25 cellular contexts compared by ENCODE assay signal in genomic region chr15:57849332-57849731, GRCh38.
DNase-seq lines count a peak whose midpoint lies in the region; ATAC-seq and TF ChIP-seq lines count a peak whose summit lies in the region.
"Had no signal": no experiment of that assay in that cellular context is flagged by ENCODE, and none has a peak within 500 bp of the region (broad histone marks: within the 10 kb centered on the region; RNA-seq: fewer than 3 reads in every experiment).

No MANE protein-coding gene starts in this region.

- intact Hi-C loops in activated CD4-positive, alpha-beta T cell treated with anti-CD3 and anti-CD28 coated beads for 36 hours (cut with DNase I, micrococcal nuclease): no loop called here
- intact Hi-C loops in activated CD4-positive, alpha-beta T cell treated with anti-CD3 and anti-CD28 coated beads, Interleukin-2, amount 10 ng/mL, durations not matched to agents 24 days and 14 days (cut with micrococcal nuclease): no loop called here

- H3K4me1 Mint-ChIP-seq in activated CD4-positive, alpha-beta T cell treated with anti-CD3 and anti-CD28 coated beads for 36 hours: peaks cover 8% of the 10 kb centered on the region
- H3K4me1 Mint-ChIP-seq in activated CD4-positive, alpha-beta T cell treated with anti-CD3 and anti-CD28 coated beads, Interleukin-2, amount 10 ng/mL, durations not matched to agents 24 days and 14 days: no peaks in the 10 kb centered on the region
- no peaks in the 10 kb centered on the region for H3K4me1 Mint-ChIP-seq in activated T-helper 17 cell treated with anti-CD3 and anti-CD28 coated beads, Interleukin-2, amount 50 U/mL, for 72 hours
- peaks cover 0 to 5% of the 10 kb centered on the region in 2 experiments; a peak in 1 of 4 replicates for H3K4me1 Mint-ChIP-seq in H9
- H3K4me1 Mint-ChIP-seq: CD4-positive, alpha-beta memory T cell had no signal

- H2AK5ac ChIP-seq in H9 (ENCODE audit: insufficient read length, low read length): no peak overlapping the region

- H3K4me3 ChIP-seq in retinal pigment epithelial cell (ENCODE audit: low read length): no peak overlapping the region
- H3K4me3 ChIP-seq: BLaER1 treated with 17β-estradiol and CSF1 and Interleukin-3, amounts not matched to agents 10 nM and 100 nM; K562 had no signal

- no peaks in the 10 kb centered on the region for H3K4me1 ChIP-seq in H9 (ENCODE audit: insufficient read depth, low read length)
- H3K4me1 ChIP-seq: BLaER1 treated with 17β-estradiol and CSF1 and Interleukin-3, amounts not matched to agents 10 nM and 100 nM had no signal

- H2BK5ac ChIP-seq in H9 (ENCODE audit: insufficient read length, low read length): no peak overlapping the region

- H3K56ac ChIP-seq in H9 (ENCODE audit: insufficient read length, low read depth, low read length): no peak overlapping the region

- H4K91ac ChIP-seq in H9 (ENCODE audit: insufficient read length, low read depth, low read length): no peak overlapping the region

- no peak overlapping the region for H3K14ac ChIP-seq in H9 (ENCODE audit: insufficient read depth, low read length)

- H3K9me3 ChIP-seq in H9 (ENCODE audit: control insufficient read depth, low read depth, low read length): no peaks in the 10 kb centered on the region
- H3K9me3 ChIP-seq: BLaER1 treated with 17β-estradiol and CSF1 and Interleukin-3, amounts not matched to agents 10 nM and 100 nM had no signal

- H3K4me2 ChIP-seq in H9 (ENCODE audit: insufficient read depth, insufficient read length, low read length): no peak overlapping the region
- H3K4me2 ChIP-seq: BLaER1 treated with 17β-estradiol and CSF1 and Interleukin-3, amounts not matched to agents 10 nM and 100 nM had no signal

- no peak overlapping the region for H3K4ac ChIP-seq in H9 (ENCODE audit: low read depth, low read length)

- POLR2A ChIA-PET in activated CD4-positive, alpha-beta T cell treated with anti-CD3 and anti-CD28 coated beads for 36 hours (lab: Charles Lee): no interaction called here

- H2BK20ac ChIP-seq in H9 (ENCODE audit: low read depth, low read length, poor library complexity, severe bottlenecking): no peak overlapping the region

- H3K23ac ChIP-seq in H9 (ENCODE audit: insufficient read length, low read depth, low read length): no peak overlapping the region

- no peak for TF ChIP-seq CTCF in retinal pigment epithelial cell (conservative IDR thresholded peaks at IDR 0.05; ENCODE audit: low read depth, low read length)
- TF ChIP-seq CTCF in H9 (conservative IDR thresholded peaks at IDR 0.05): no peak

- no peak overlapping the region for H3K18ac ChIP-seq in H9 (ENCODE audit: insufficient read length, low read depth, low read length)

- CTCF ChIA-PET in activated CD4-positive, alpha-beta T cell treated with anti-CD3 and anti-CD28 coated beads for 36 hours (lab: Charles Lee): interaction anchor here (0.6 to 3.5 kb wide), 3 partner anchors 11 to 82 kb away, joined by 3 to 24 read pairs (median 3); no protein-coding TSS in a partner anchor

- ATAC-seq in activated CD4-positive, alpha-beta T cell treated with anti-CD3 and anti-CD28 coated beads for 36 hours: peak; percentile 78
- ATAC-seq in activated T-helper 17 cell treated with anti-CD3 and anti-CD28 coated beads, Interleukin-2, amount 50 U/mL, for 72 hours (replicated peaks): peak; percentile 39
- no peak for ATAC-seq in GM18519 (IDR thresholded peaks at IDR 0.05; ENCODE audit: low FRiP score, unreplicated experiment)
- ATAC-seq in HG02763 (IDR thresholded peaks at IDR 0.05; ENCODE audit: unreplicated experiment): no peak
- ATAC-seq: K562, Panc1, SK-N-SH treated with all-trans-retinoic acid at 6 μM for 48 hours had no signal

- H3K4me3 Mint-ChIP-seq in activated CD4-positive, alpha-beta T cell treated with anti-CD3 and anti-CD28 coated beads for 36 hours: no peak overlapping the region
- no peak overlapping the region for H3K4me3 Mint-ChIP-seq in activated CD4-positive, alpha-beta T cell treated with anti-CD3 and anti-CD28 coated beads, Interleukin-2, amount 10 ng/mL, durations not matched to agents 24 days and 14 days
- H3K4me3 Mint-ChIP-seq in activated T-helper 17 cell treated with anti-CD3 and anti-CD28 coated beads, Interleukin-2, amount 50 U/mL, for 72 hours: no peak overlapping the region
- no peak overlapping the region for H3K4me3 Mint-ChIP-seq in H9
- H3K4me3 Mint-ChIP-seq: CD4-positive, alpha-beta memory T cell; HFFc6 had no signal

- H2AFZ ChIP-seq in H9 (ENCODE audit: low read length): no peak overlapping the region

- no peak overlapping the region for H3K27ac Mint-ChIP-seq in activated CD4-positive, alpha-beta T cell treated with anti-CD3 and anti-CD28 coated beads for 36 hours
- H3K27ac Mint-ChIP-seq in activated CD4-positive, alpha-beta T cell treated with anti-CD3 and anti-CD28 coated beads, Interleukin-2, amount 10 ng/mL, durations not matched to agents 24 days and 14 days: no peak overlapping the region
- no peak overlapping the region for H3K27ac Mint-ChIP-seq in activated T-helper 17 cell treated with anti-CD3 and anti-CD28 coated beads, Interleukin-2, amount 50 U/mL, for 72 hours
- H3K27ac Mint-ChIP-seq in H9: no peak overlapping the region
- H3K27ac Mint-ChIP-seq: CD4-positive, alpha-beta memory T cell; HFFc6 had no signal

- H4K8ac ChIP-seq in H9 (replicated peaks; ENCODE audit: insufficient read length, low read depth, low read length): no peak overlapping the region

- no peak for DNase-seq in activated CD4-positive, alpha-beta T cell treated with anti-CD3 and anti-CD28 coated beads for 36 hours
- DNase-seq in activated CD4-positive, alpha-beta T cell treated with anti-CD3 and anti-CD28 coated beads, Interleukin-2, amount 10 ng/mL, durations not matched to agents 24 days and 14 days: no peak
- peak; percentile 46 for DNase-seq in ELR (ENCODE audit: low read depth)
- DNase-seq in retinal pigment epithelial cell (ENCODE audit: low read depth): peak; percentile 23
- no peak for DNase-seq in H9
- DNase-seq: CD4-positive, alpha-beta memory T cell; GDM1; H7; HFFc6; NCI-H1105; NCI-H146; NCI-H2029; NCI-H226; NCI-H510A treated with DMSO at 0.1 percent for 48 hours; NCI-H748 treated with DMSO at 0.1 percent for 48 hours; NK-92 treated with Interleukin-12 subunit alpha and Interleukin-12 subunit beta, amount 100 ng/mL, for 24 hours; SIG-M5 had no signal

- peaks cover 16% of the 10 kb centered on the region for H3K27me3 Mint-ChIP-seq in activated CD4-positive, alpha-beta T cell treated with anti-CD3 and anti-CD28 coated beads for 36 hours
- peaks cover 28% of the 10 kb centered on the region for H3K27me3 Mint-ChIP-seq in activated CD4-positive, alpha-beta T cell treated with anti-CD3 and anti-CD28 coated beads, Interleukin-2, amount 10 ng/mL, durations not matched to agents 24 days and 14 days
- peaks cover 42% of the 10 kb centered on the region for H3K27me3 Mint-ChIP-seq in activated T-helper 17 cell treated with anti-CD3 and anti-CD28 coated beads, Interleukin-2, amount 50 U/mL, for 72 hours
- H3K27me3 Mint-ChIP-seq in H9 (ENCODE audit: low read depth): peaks cover 2% of the 10 kb centered on the region; the same call in 1 of the 2 replicates

- H4K20me1 ChIP-seq in H9 (ENCODE audit: control insufficient read depth, insufficient read depth, insufficient read length): no peaks in the 10 kb centered on the region
- H4K20me1 ChIP-seq: BLaER1 treated with 17β-estradiol and CSF1 and Interleukin-3, amounts not matched to agents 10 nM and 100 nM had no signal

- H4K5ac ChIP-seq in H9 (ENCODE audit: insufficient read length, low read depth, low read length): no peak overlapping the region

- no peak overlapping the region for H3K27ac ChIP-seq in H9 (ENCODE audit: insufficient read length, low read depth, low read length)
- H3K27ac ChIP-seq: 22Rv1; BLaER1 treated with 17β-estradiol and CSF1 and Interleukin-3, amounts not matched to agents 10 nM and 100 nM had no signal

- no peaks in the 10 kb centered on the region for H3K36me3 Mint-ChIP-seq in activated CD4-positive, alpha-beta T cell treated with anti-CD3 and anti-CD28 coated beads for 36 hours (ENCODE audit: low read depth)
- no peaks in the 10 kb centered on the region for H3K36me3 Mint-ChIP-seq in activated CD4-positive, alpha-beta T cell treated with anti-CD3 and anti-CD28 coated beads, Interleukin-2, amount 10 ng/mL, durations not matched to agents 24 days and 14 days (ENCODE audit: low read depth)
- H3K36me3 Mint-ChIP-seq in activated T-helper 17 cell treated with anti-CD3 and anti-CD28 coated beads, Interleukin-2, amount 50 U/mL, for 72 hours (ENCODE audit: low read depth): no peaks in the 10 kb centered on the region
- no peaks in the 10 kb centered on the region for H3K36me3 Mint-ChIP-seq in H9 (ENCODE audit: insufficient read depth in 1 of 3, low read depth in 3 of 3)
- H3K36me3 Mint-ChIP-seq: CD4-positive, alpha-beta memory T cell had no signal

- no peaks in the 10 kb centered on the region for H3K79me2 ChIP-seq in H9 (ENCODE audit: insufficient read depth, low read length)

- no peak overlapping the region for H2BK120ac ChIP-seq in H9 (ENCODE audit: low read depth, low read length, poor library complexity, severe bottlenecking)

- H3K9me3 Mint-ChIP-seq in activated CD4-positive, alpha-beta T cell treated with anti-CD3 and anti-CD28 coated beads for 36 hours (ENCODE audit: low read depth): no peaks in the 10 kb centered on the region
- H3K9me3 Mint-ChIP-seq in activated CD4-positive, alpha-beta T cell treated with anti-CD3 and anti-CD28 coated beads, Interleukin-2, amount 10 ng/mL, durations not matched to agents 24 days and 14 days: no peaks in the 10 kb centered on the region
- no peaks in the 10 kb centered on the region for H3K9me3 Mint-ChIP-seq in activated T-helper 17 cell treated with anti-CD3 and anti-CD28 coated beads, Interleukin-2, amount 50 U/mL, for 72 hours
- H3K9me3 Mint-ChIP-seq in H9: no peaks in the 10 kb centered on the region
- H3K9me3 Mint-ChIP-seq: HFFc6 had no signal

- H3T11ph ChIP-seq in H9 (ENCODE audit: low read length): no peak overlapping the region

- H2BK15ac ChIP-seq in H9 (ENCODE audit: low read depth, low read length): no peak overlapping the region

- WGBS in H9 (ENCODE audit: extremely low coverage, insufficient read length, low lambda C conversion rate): no CpG with 5 or more reads among the region's 4 CpGs

- H3K79me1 ChIP-seq in H9 (ENCODE audit: insufficient read depth, low read depth, low read length, poor library complexity, severe bottlenecking): no peaks in the 10 kb centered on the region

- H2BK12ac ChIP-seq in H9 (ENCODE audit: insufficient read length, low read depth, low read length): no peak overlapping the region

- no peaks in the 10 kb centered on the region for H3K23me2 ChIP-seq in H9 (ENCODE audit: insufficient read length, low read depth, low read length, poor library complexity, severe bottlenecking)

- H3K27me3 ChIP-seq in H9 (ENCODE audit: insufficient read depth, low read length): no peaks in the 10 kb centered on the region
- H3K27me3 ChIP-seq: BLaER1 treated with 17β-estradiol and CSF1 and Interleukin-3, amounts not matched to agents 10 nM and 100 nM had no signal

- H3K9ac ChIP-seq in H9 (ENCODE audit: extremely low read depth, insufficient read length, low read length): no peak overlapping the region
- H3K9ac ChIP-seq: BLaER1 treated with 17β-estradiol and CSF1 and Interleukin-3, amounts not matched to agents 10 nM and 100 nM had no signal

Comparison
In these comparisons a context has a peak if more than half of its experiments do, and no peak if none do; other contexts are left out.
1. ATAC-seq: peak in activated CD4-positive, alpha-beta T cell treated with anti-CD3 and anti-CD28 coated beads for 36 hours (single experiment) and activated T-helper 17 cell treated with anti-CD3 and anti-CD28 coated beads, Interleukin-2, amount 50 U/mL, for 72 hours (single experiment); none in GM18519 (single experiment) and HG02763 (single experiment).
2. DNase-seq: peak in ELR (single experiment) and retinal pigment epithelial cell (single experiment); none in activated CD4-positive, alpha-beta T cell treated with anti-CD3 and anti-CD28 coated beads for 36 hours (single experiment), activated CD4-positive, alpha-beta T cell treated with anti-CD3 and anti-CD28 coated beads, Interleukin-2, amount 10 ng/mL, durations not matched to agents 24 days and 14 days (single experiment) and H9 (single experiment).